In the genomic region with DNA sequence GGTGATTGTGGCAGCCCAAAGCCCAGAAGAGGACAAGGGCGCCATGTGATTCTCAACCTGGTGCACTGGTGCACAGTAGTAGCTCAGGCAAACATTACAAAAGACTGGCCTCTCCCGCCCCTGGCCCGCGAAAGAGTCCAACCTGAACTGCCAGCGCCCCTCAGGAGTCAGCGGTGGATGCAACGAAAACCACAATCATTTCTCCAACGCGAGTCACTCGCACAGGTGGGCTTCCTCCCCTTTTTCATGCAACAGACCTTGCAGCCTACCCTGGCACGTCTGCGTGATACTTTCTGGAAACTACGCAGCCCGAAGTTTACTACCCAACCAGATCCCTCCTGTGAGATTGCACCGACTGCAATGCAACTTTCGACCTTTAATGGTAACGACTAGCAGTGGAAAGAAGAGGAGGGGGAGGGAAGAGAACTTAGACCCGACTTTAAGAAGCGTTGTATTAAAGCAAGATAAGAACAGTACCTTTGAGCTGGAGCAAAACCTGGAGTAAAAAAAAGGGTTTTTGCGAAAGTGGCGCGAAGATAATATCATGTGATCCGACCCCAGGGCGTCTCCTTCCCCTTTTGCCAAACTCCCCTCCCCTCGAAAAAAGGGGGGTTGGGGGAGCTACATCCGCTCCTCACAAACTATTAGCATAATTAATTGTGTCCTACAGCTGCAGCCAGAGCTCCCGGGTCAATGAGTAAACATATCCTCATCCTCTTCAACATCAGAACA, we compare ENCODE assay signal across 9 cellular contexts.
DNase-seq lines count a peak whose midpoint lies in the region; ATAC-seq lines count a peak whose summit lies in the region.
"Had no signal": no experiment of that assay in that cellular context is flagged by ENCODE, and none has a peak within 500 bp of the region (broad histone marks: within the 10 kb centered on the region; RNA-seq: fewer than 3 reads in every experiment).

No MANE protein-coding gene starts in this region.

- H3K27ac Mint-ChIP-seq in activated CD4-positive, alpha-beta T cell treated with anti-CD3 and anti-CD28 coated beads, Interleukin-2, amount 10 ng/mL, durations not matched to agents 7 days and 5 days = peak overlapping the region; percentile 94
- H3K27ac Mint-ChIP-seq in activated CD8-positive, alpha-beta memory T cell treated with anti-CD3 and anti-CD28 coated beads, Interleukin-2, amount 10 ng/mL, durations not matched to agents 7 days and 5 days = peak overlapping the region; percentile 84

- no peaks in the 10 kb centered on the region for H3K27me3 ChIP-seq in iPS-20b (ENCODE audit: insufficient read depth, low read length)

- peaks cover 32% of the 10 kb centered on the region for H3K36me3 ChIP-seq in iPS-20b (ENCODE audit: insufficient read depth, low read depth, low read length)

- peak; percentile 26 for DNase-seq in activated CD4-positive, alpha-beta T cell treated with anti-CD3 and anti-CD28 coated beads, Interleukin-2, amount 10 ng/mL, durations not matched to agents 7 days and 5 days
- no peak for DNase-seq in activated CD4-positive, alpha-beta T cell treated with anti-CD3 and anti-CD28 coated beads, Interleukin-2, amount 50 U/mL, for 1 hour
- DNase-seq in activated CD8-positive, alpha-beta memory T cell treated with anti-CD3 and anti-CD28 coated beads, Interleukin-2, amount 10 ng/mL, durations not matched to agents 7 days and 5 days = peak; percentile 43
- DNase-seq in stimulated activated naive CD8-positive, alpha-beta T cell treated with anti-CD3 and anti-CD28 coated beads, Interleukin-15, Interleukin-2, amounts not matched to agents 100 U/mL and 50 U/mL, for 24 hours = peak; percentile 25
- no peak for DNase-seq in SIG-M5 (lab: John Stamatoyannopoulos, UW)
- no peak for DNase-seq in cerebellum (ENCODE audit: low spot score)
- DNase-seq in NCI-H2227 treated with DMSO at 0.1 percent for 48 hours (lab: John Stamatoyannopoulos, UW) = no peak
- DNase-seq: amniotic stem cell had no signal

- peaks cover 26% of the 10 kb centered on the region for H3K36me3 Mint-ChIP-seq in activated CD4-positive, alpha-beta T cell treated with anti-CD3 and anti-CD28 coated beads, Interleukin-2, amount 10 ng/mL, durations not matched to agents 7 days and 5 days (ENCODE audit: low read depth)
- peaks cover 14% of the 10 kb centered on the region for H3K36me3 Mint-ChIP-seq in activated CD8-positive, alpha-beta memory T cell treated with anti-CD3 and anti-CD28 coated beads, Interleukin-2, amount 10 ng/mL, durations not matched to agents 7 days and 5 days

- H3K9me3 ChIP-seq in iPS-20b (ENCODE audit: insufficient read depth, low read depth, low read length) = no peaks in the 10 kb centered on the region

- POLR2A ChIA-PET in activated CD4-positive, alpha-beta T cell treated with anti-CD3 and anti-CD28 coated beads, Interleukin-2, amount 10 ng/mL, durations not matched to agents 7 days and 5 days (lab: Charles Lee) = interaction anchor here (1.0 kb wide), 1 partner anchor 13 kb away, joined by 11 read pairs; no protein-coding TSS in a partner anchor

- ATAC-seq in activated CD8-positive, alpha-beta memory T cell treated with anti-CD3 and anti-CD28 coated beads, Interleukin-2, amount 10 ng/mL, durations not matched to agents 7 days and 5 days = peak; percentile 25
- peak; percentile 35 for ATAC-seq in stimulated activated naive CD8-positive, alpha-beta T cell treated with anti-CD3 and anti-CD28 coated beads, Interleukin-15, Interleukin-2, amounts not matched to agents 100 U/mL and 50 U/mL, for 24 hours

- peaks cover 8% of the 10 kb centered on the region for H3K27me3 Mint-ChIP-seq in activated CD4-positive, alpha-beta T cell treated with anti-CD3 and anti-CD28 coated beads, Interleukin-2, amount 10 ng/mL, durations not matched to agents 7 days and 5 days
- H3K27me3 Mint-ChIP-seq in activated CD8-positive, alpha-beta memory T cell treated with anti-CD3 and anti-CD28 coated beads, Interleukin-2, amount 10 ng/mL, durations not matched to agents 7 days and 5 days = peaks cover 23% of the 10 kb centered on the region

- peak overlapping the region; percentile 99 for H3K4me3 ChIP-seq in iPS-20b (ENCODE audit: low read length)

- H3K4me1 ChIP-seq in iPS-20b (ENCODE audit: insufficient read depth, low read length) = peaks cover 34% of the 10 kb centered on the region

- H3K27ac ChIP-seq in iPS-20b (ENCODE audit: low read length) = peak overlapping the region; percentile 94

- H3K9me3 Mint-ChIP-seq in activated CD4-positive, alpha-beta T cell treated with anti-CD3 and anti-CD28 coated beads, Interleukin-2, amount 10 ng/mL, durations not matched to agents 7 days and 5 days = no peaks in the 10 kb centered on the region
- H3K9me3 Mint-ChIP-seq in activated CD8-positive, alpha-beta memory T cell treated with anti-CD3 and anti-CD28 coated beads, Interleukin-2, amount 10 ng/mL, durations not matched to agents 7 days and 5 days (ENCODE audit: low read depth) = no peaks in the 10 kb centered on the region

- H3K4me1 Mint-ChIP-seq in activated CD4-positive, alpha-beta T cell treated with anti-CD3 and anti-CD28 coated beads, Interleukin-2, amount 10 ng/mL, durations not matched to agents 7 days and 5 days = peaks cover 30% of the 10 kb centered on the region
- H3K4me1 Mint-ChIP-seq in activated CD8-positive, alpha-beta memory T cell treated with anti-CD3 and anti-CD28 coated beads, Interleukin-2, amount 10 ng/mL, durations not matched to agents 7 days and 5 days = peaks cover 13% of the 10 kb centered on the region

- CTCF ChIA-PET in activated CD4-positive, alpha-beta T cell treated with anti-CD3 and anti-CD28 coated beads, Interleukin-2, amount 10 ng/mL, durations not matched to agents 7 days and 5 days (lab: Charles Lee) = interaction anchor here (0.9 to 1.7 kb wide), 4 partner anchors 11 to 80 kb away, joined by 3 to 6 read pairs (median 3); no protein-coding TSS in a partner anchor
- CTCF ChIA-PET in activated CD8-positive, alpha-beta memory T cell treated with anti-CD3 and anti-CD28 coated beads, Interleukin-2, amount 10 ng/mL, durations not matched to agents 7 days and 5 days (lab: Charles Lee) = interaction anchor here (0.7 to 1.3 kb wide), 2 partner anchors 13 to 222 kb away, joined by 3 to 5 read pairs; no protein-coding TSS in a partner anchor

- peak overlapping the region; percentile 100 for H3K9ac ChIP-seq in iPS-20b (ENCODE audit: low read depth, low read length)

- peak overlapping the region; percentile 82 for H3K4me3 Mint-ChIP-seq in activated CD4-positive, alpha-beta T cell treated with anti-CD3 and anti-CD28 coated beads, Interleukin-2, amount 10 ng/mL, durations not matched to agents 7 days and 5 days
- peak overlapping the region; percentile 83 for H3K4me3 Mint-ChIP-seq in activated CD8-positive, alpha-beta memory T cell treated with anti-CD3 and anti-CD28 coated beads, Interleukin-2, amount 10 ng/mL, durations not matched to agents 7 days and 5 days

Comparison
In these comparisons a context has a peak if more than half of its experiments do, and no peak if none do; other contexts are left out.
1. DNase-seq: peak in activated CD4-positive, alpha-beta T cell treated with anti-CD3 and anti-CD28 coated beads, Interleukin-2, amount 10 ng/mL, durations not matched to agents 7 days and 5 days (single experiment), activated CD8-positive, alpha-beta memory T cell treated with anti-CD3 and anti-CD28 coated beads, Interleukin-2, amount 10 ng/mL, durations not matched to agents 7 days and 5 days (single experiment) and stimulated activated naive CD8-positive, alpha-beta T cell treated with anti-CD3 and anti-CD28 coated beads, Interleukin-15, Interleukin-2, amounts not matched to agents 100 U/mL and 50 U/mL, for 24 hours (single experiment); none in activated CD4-positive, alpha-beta T cell treated with anti-CD3 and anti-CD28 coated beads, Interleukin-2, amount 50 U/mL, for 1 hour (single experiment), SIG-M5 (single experiment), cerebellum (single experiment) and NCI-H2227 treated with DMSO at 0.1 percent for 48 hours (single experiment).